Comparison of ENCODE assay signal across 39 cellular contexts in genomic region chrX:151792505-151792904, GRCh38. TPM values are rescaled to one million over a fixed set of nuclear protein-coding genes. Genes with fewer than 3 reads are reported as not detected.
"Had no signal": no experiment of that assay in that cellular context is flagged by ENCODE, and none has a peak within 500 bp of the region (broad histone marks: within the 10 kb centered on the region; RNA-seq: fewer than 3 reads in every experiment).

No MANE protein-coding gene starts in this region.

- H3K27ac ChIP-seq: KMS-11 had no signal

- H3K36me3 ChIP-seq: MG63 had no signal

- H3K27me3 ChIP-seq: MG63 had no signal

- H3K9ac ChIP-seq: KMS-11 had no signal

- DNase-seq: Karpas-422, Kasumi-1, KG1, MG63, MM.1S, MV-4-11, NCI-H1048, NCI-H1092, NCI-H1092 treated with DMSO at 0.1 percent for 48 hours, NCI-H1105, NCI-H1105 treated with DMSO at 0.1 percent for 48 hours, NCI-H1417, NCI-H1417 treated with DMSO at 0.1 percent for 48 hours, NCI-H1436, NCI-H1436 treated with DMSO at 0.1 percent for 48 hours, NCI-H146, NCI-H1694, NCI-H1694 treated with DMSO at 0.1 percent for 48 hours, NCI-H187, NCI-H187 treated with DMSO at 0.1 percent for 48 hours, NCI-H1930, NCI-H2029, NCI-H2029 treated with DMSO at 0.1 percent for 48 hours, NCI-H2081, NCI-H2081 treated with DMSO at 0.1 percent for 48 hours, NCI-H2107, NCI-H2171, NCI-H2171 treated with DMSO at 0.1 percent for 48 hours, NCI-H2227 treated with DMSO at 0.1 percent for 48 hours, NCI-H226, NCI-H446, NCI-H446 treated with DMSO at 0.1 percent for 48 hours, NCI-H510A, NCI-H510A treated with DMSO at 0.1 percent for 48 hours, NCI-H524 had no signal

- H3K9me3 ChIP-seq: MG63 had no signal

- H3K4me3 ChIP-seq: MG63 had no signal

- H3K4me2 ChIP-seq: KMS-11 had no signal

RNA-seq across cellular contexts. Expression of gene CNGA2, which starts 58.0 kb away (rescaled TPM):
- total RNA-seq: LHCN-M2, MCF 10A, NCI-H460 had no signal
